In genomic region chr5:126368239-126368812, GRCh38 we compare ENCODE assay signal across 14 cellular contexts. TPM values are rescaled to one million over a fixed set of nuclear protein-coding genes. Genes with fewer than 3 reads are reported as not detected.
DNase-seq lines count a peak whose midpoint lies in the region; ATAC-seq, FAIRE-seq and TF ChIP-seq lines count a peak whose summit lies in the region.
"Had no signal": no experiment of that assay in that cellular context is flagged by ENCODE, and none has a peak within 500 bp of the region (broad histone marks: within the 10 kb centered on the region; RNA-seq: fewer than 3 reads in every experiment).

No MANE protein-coding gene starts in this region.

- no peak overlapping the region for H2AK5ac ChIP-seq in H9 (ENCODE audit: insufficient read length, low read length)

- H3K4me2 ChIP-seq in H9 (ENCODE audit: insufficient read depth, insufficient read length, low read length): no peak overlapping the region

- H3K36me3 Mint-ChIP-seq in H9 (ENCODE audit: insufficient read depth in 1 of 3, low read depth in 3 of 3): no peaks in the 10 kb centered on the region
- H3K36me3 Mint-ChIP-seq in immature natural killer cell: no peaks in the 10 kb centered on the region
- H3K36me3 Mint-ChIP-seq: natural killer cell treated with Interleukin-12 subunit alpha and Interleukin-12 subunit beta and Interleukin-15 and Interleukin-18, amount 100 ng/mL, for 72 hours had no signal

- H4K8ac ChIP-seq in H9 (replicated peaks; ENCODE audit: insufficient read length, low read depth, low read length): no peak overlapping the region

- FAIRE-seq in RCC 7860 (lab: Jason Lieb, UNC): peak; percentile 49
- FAIRE-seq: urothelium cell line had no signal

- no peaks in the 10 kb centered on the region for H3K23me2 ChIP-seq in H9 (ENCODE audit: insufficient read length, low read depth, low read length, poor library complexity, severe bottlenecking)

- no peak overlapping the region for H4K91ac ChIP-seq in H9 (ENCODE audit: insufficient read length, low read depth, low read length)

- ATAC-seq in GM19395 (IDR thresholded peaks at IDR 0.05; ENCODE audit: unreplicated experiment): no peak
- ATAC-seq: natural killer cell treated with Interleukin-12 subunit alpha and Interleukin-12 subunit beta and Interleukin-15 and Interleukin-18, amount 100 ng/mL, for 72 hours had no signal

- no peak overlapping the region for H3K27ac ChIP-seq in H9 (ENCODE audit: insufficient read length, low read depth, low read length)

- no peaks in the 10 kb centered on the region for H3K27me3 ChIP-seq in H9 (ENCODE audit: insufficient read depth, low read length)

- H3K56ac ChIP-seq in H9 (ENCODE audit: insufficient read length, low read depth, low read length): no peak overlapping the region

- H3K27ac Mint-ChIP-seq in H9 (peak overlapping the region; percentile 50 to 76 (median 57); a peak in 5 of 7 replicates), immature natural killer cell (no peak overlapping the region)
- H3K27ac Mint-ChIP-seq: HFFc6; natural killer cell treated with Interleukin-12 subunit alpha and Interleukin-12 subunit beta and Interleukin-15 and Interleukin-18, amount 100 ng/mL, for 72 hours had no signal

- no peak overlapping the region for H2BK12ac ChIP-seq in H9 (ENCODE audit: insufficient read length, low read depth, low read length)

- in situ Hi-C loops in KBM-7 (cut with MboI; ENCODE audit: low pct_unique_long_range_greater_than_20kb, low sequenced_read_pairs): no loop called here

- no peak overlapping the region for H3T11ph ChIP-seq in H9 (ENCODE audit: low read length)

- H3K4me1 Mint-ChIP-seq in H9 (peaks cover 45 to 53% of the 10 kb centered on the region in 2 experiments), immature natural killer cell (peaks cover 2 to 4% of the 10 kb centered on the region in 2 donors)

- no peaks in the 10 kb centered on the region for H3K79me1 ChIP-seq in H9 (ENCODE audit: insufficient read depth, low read depth, low read length, poor library complexity, severe bottlenecking)

- H3K27me3 Mint-ChIP-seq in H9 (ENCODE audit: low read depth) (no peaks in the 10 kb centered on the region), immature natural killer cell (ENCODE audit: low read depth in 3 of 3) (peaks cover 2 to 3% (median 2%) of the 10 kb centered on the region in 3 donors)

- no peak overlapping the region for H3K9ac ChIP-seq in H9 (ENCODE audit: extremely low read depth, insufficient read length, low read length)

- H3K4me1 ChIP-seq in H9 (ENCODE audit: insufficient read depth, low read length): peaks cover 16% of the 10 kb centered on the region; the same call in 1 of the 2 replicates

- no peak overlapping the region for H4K5ac ChIP-seq in H9 (ENCODE audit: insufficient read length, low read depth, low read length)

- WGBS in H9 (ENCODE audit: extremely low coverage, insufficient read length, low lambda C conversion rate): no CpG with 5 or more reads among the region's 2 CpGs

- no peaks in the 10 kb centered on the region for H3K79me2 ChIP-seq in H9 (ENCODE audit: insufficient read depth, low read length)

- TF ChIP-seq CTCF in AG10803 (conservative IDR thresholded peaks at IDR 0.05; ENCODE audit: low read length) (no peak), H9 (conservative IDR thresholded peaks at IDR 0.05) (no peak)

- H3K14ac ChIP-seq in H9 (ENCODE audit: insufficient read depth, low read length): no peak overlapping the region

- no peaks in the 10 kb centered on the region for H3K9me3 ChIP-seq in H9 (ENCODE audit: control insufficient read depth, low read depth, low read length)

- no peak overlapping the region for H3K4me3 ChIP-seq in AG10803 (ENCODE audit: low read length)

- no peak overlapping the region for H3K18ac ChIP-seq in H9 (ENCODE audit: insufficient read length, low read depth, low read length)

- H3K4ac ChIP-seq in H9 (ENCODE audit: low read depth, low read length): no peak overlapping the region

- no peak overlapping the region for H3K23ac ChIP-seq in H9 (ENCODE audit: insufficient read length, low read depth, low read length)

- H2BK120ac ChIP-seq in H9 (ENCODE audit: low read depth, low read length, poor library complexity, severe bottlenecking): no peak overlapping the region

- DNase-seq in AG10803 (ENCODE audit: low read depth): peak; percentile 44
- DNase-seq in H9: peak; percentile 73
- no peak for DNase-seq in RCC 7860 (ENCODE audit: low spot score)
- DNase-seq in islet precursor cell: peak; percentile 86
- no peak for DNase-seq in KBM-7
- DNase-seq in immature natural killer cell: no peak
- DNase-seq in SW 1271 (lab: John Stamatoyannopoulos, UW): no peak
- DNase-seq: AML-193, glutamatergic neuron, HFFc6, KG1 had no signal

- H2BK15ac ChIP-seq in H9 (ENCODE audit: low read depth, low read length): no peak overlapping the region

- H2BK20ac ChIP-seq in H9 (ENCODE audit: low read depth, low read length, poor library complexity, severe bottlenecking): no peak overlapping the region

- H2BK5ac ChIP-seq in H9 (ENCODE audit: insufficient read length, low read length): no peak overlapping the region

- H4K20me1 ChIP-seq in H9 (ENCODE audit: control insufficient read depth, insufficient read depth, insufficient read length): no peaks in the 10 kb centered on the region

- H3K4me3 Mint-ChIP-seq in H9: peak overlapping the region in 1 of 2 experiments; percentile 13; a peak in 2 of 5 replicates
- no peak overlapping the region for H3K4me3 Mint-ChIP-seq in immature natural killer cell
- H3K4me3 Mint-ChIP-seq: HFFc6; natural killer cell treated with Interleukin-12 subunit alpha and Interleukin-12 subunit beta and Interleukin-15 and Interleukin-18, amount 100 ng/mL, for 72 hours had no signal

- H3K9me3 Mint-ChIP-seq in H9 (no peaks in the 10 kb centered on the region), immature natural killer cell (no peaks in the 10 kb centered on the region)
- H3K9me3 Mint-ChIP-seq: HFFc6; natural killer cell treated with Interleukin-12 subunit alpha and Interleukin-12 subunit beta and Interleukin-15 and Interleukin-18, amount 100 ng/mL, for 72 hours had no signal

- no peak overlapping the region for H2AFZ ChIP-seq in H9 (ENCODE audit: low read length)

RNA-seq across cellular contexts. Expression of gene GRAMD2B, which starts 54.9 kb away (rescaled TPM):
- total RNA-seq in H9 (2021): 6.7 and 7.6 TPM in 2 replicates
- 10 to 100 TPM in 1 of 3 donors, 1 to 10 TPM in 2; 1.4 to 10.3 (median 4.4) TPM for polyA plus RNA-seq in immature natural killer cell

Comparison
In these comparisons a context has a peak if more than half of its experiments do, and no peak if none do; other contexts are left out.
1. DNase-seq: peak in AG10803 (single experiment), H9 (single experiment) and islet precursor cell (single experiment); none in RCC 7860 (single experiment), KBM-7 (single experiment), immature natural killer cell (0 of 3) and SW 1271 (0 of 2).
2. H3K27ac Mint-ChIP-seq: peak in H9 (3 of 3); none in immature natural killer cell (0 of 6).